19 cellular contexts compared by ENCODE assay signal in the genomic region with DNA sequence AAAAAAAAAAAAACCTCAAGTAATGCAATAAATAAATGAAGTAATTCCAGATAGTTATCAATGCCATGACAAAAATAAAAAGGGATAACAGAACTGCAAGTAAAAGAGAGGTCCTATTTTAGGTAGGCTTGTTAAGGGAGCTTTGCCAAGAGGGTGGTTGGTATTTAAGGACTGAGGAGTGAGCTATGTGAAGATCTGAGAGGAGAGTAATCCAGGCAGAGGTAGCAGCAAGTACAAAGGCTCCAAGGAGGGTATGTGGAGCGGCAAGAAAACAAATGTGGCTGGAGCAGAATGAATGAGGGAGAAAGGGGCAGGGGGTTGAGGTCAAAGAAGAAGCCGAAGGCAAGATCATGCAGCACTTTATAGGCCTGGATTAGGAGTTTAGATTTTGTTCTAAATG. TPM values are rescaled to one million over a fixed set of nuclear protein-coding genes. Genes with fewer than 3 reads are reported as not detected.
DNase-seq lines count a peak whose midpoint lies in the region; ATAC-seq and TF ChIP-seq lines count a peak whose summit lies in the region.
"Had no signal": no experiment of that assay in that cellular context is flagged by ENCODE, and none has a peak within 500 bp of the region (broad histone marks: within the 10 kb centered on the region; RNA-seq: fewer than 3 reads in every experiment).

No MANE protein-coding gene starts in this region.

- H3K23ac ChIP-seq in H9 (ENCODE audit: insufficient read length, low read depth, low read length) = no peak overlapping the region
- no peak overlapping the region for H3K23ac ChIP-seq in neuronal stem cell (ENCODE audit: low read depth, low read length, poor library complexity)

- H3K36me3 Mint-ChIP-seq in H9 (ENCODE audit: insufficient read depth in 1 of 3, low read depth in 3 of 3) (peaks cover 0 to 2% (median under 1%) of the 10 kb centered on the region in 3 experiments; a peak in 2 of 7 replicates), endothelial cell (ENCODE audit: low read depth, unreplicated experiment) (no peaks in the 10 kb centered on the region)
- H3K36me3 Mint-ChIP-seq: CD14-positive monocyte had no signal

- ATAC-seq in GM18502 (IDR thresholded peaks at IDR 0.05; ENCODE audit: poor library complexity, unreplicated experiment) (no peak), GM19023 (IDR thresholded peaks at IDR 0.05; ENCODE audit: unreplicated experiment) (no peak)
- ATAC-seq: A549 had no signal

- no CpG with 5 or more reads among the region's 2 CpGs for WGBS in H9 (ENCODE audit: extremely low coverage, insufficient read length, low lambda C conversion rate)
- no CpG with 5 or more reads among the region's 2 CpGs for WGBS in neuronal stem cell (ENCODE audit: extremely low coverage in 2 of 2, insufficient read length in 2 of 2, insufficient replicate concordance in 1 of 2), 2 donors

- H3K18ac ChIP-seq in H9 (ENCODE audit: insufficient read length, low read depth, low read length) (no peak overlapping the region), neuronal stem cell (ENCODE audit: low read length) (no peak overlapping the region)

- H3K4me1 ChIP-seq in H9 (ENCODE audit: insufficient read depth, low read length) (no peaks in the 10 kb centered on the region; the same call in 1 of the 2 replicates), neuronal stem cell (ENCODE audit: control insufficient read depth in 2 of 2, insufficient read depth in 1 of 2, low read depth in 1 of 2, low read length in 2 of 2) (peaks cover 8 to 9% of the 10 kb centered on the region in 2 donors)

- no peaks in the 10 kb centered on the region for H3K36me3 ChIP-seq in neuronal stem cell (replicated peaks in 1 of 2; ENCODE audit: control insufficient read depth in 2 of 2, insufficient read depth in 2 of 2, low read length in 2 of 2)

- no peaks in the 10 kb centered on the region for H3K27me3 Mint-ChIP-seq in H9 (ENCODE audit: low read depth)
- peaks cover 3% of the 10 kb centered on the region for H3K27me3 Mint-ChIP-seq in endothelial cell (ENCODE audit: unreplicated experiment)

- no peak overlapping the region for H3K4ac ChIP-seq in H9 (ENCODE audit: low read depth, low read length)
- H3K4ac ChIP-seq in neuronal stem cell (ENCODE audit: low read length) = no peak overlapping the region

- H3T11ph ChIP-seq in H9 (ENCODE audit: low read length) = no peak overlapping the region

- no peak overlapping the region for H3K14ac ChIP-seq in H9 (ENCODE audit: insufficient read depth, low read length)
- no peak overlapping the region for H3K14ac ChIP-seq in neuronal stem cell (ENCODE audit: low read length)

- peak overlapping the region; percentile 90 for H2BK5ac ChIP-seq in H9 (ENCODE audit: insufficient read length, low read length)
- H2BK5ac ChIP-seq in neuronal stem cell (ENCODE audit: low read length) = no peak overlapping the region

- H2BK120ac ChIP-seq in H9 (ENCODE audit: low read depth, low read length, poor library complexity, severe bottlenecking) (no peak overlapping the region), neuronal stem cell (ENCODE audit: low read depth, low read length) (no peak overlapping the region)

- peak overlapping the region; percentile 32 for H2AFZ ChIP-seq in H9 (ENCODE audit: low read length)
- H2AFZ ChIP-seq in neuronal stem cell (ENCODE audit: low read length) = no peak overlapping the region
- H2AFZ ChIP-seq: GM23248 had no signal

- no peaks in the 10 kb centered on the region for H4K20me1 ChIP-seq in H9 (ENCODE audit: control insufficient read depth, insufficient read depth, insufficient read length)

- H3K9ac ChIP-seq in H9 (ENCODE audit: extremely low read depth, insufficient read length, low read length) (no peak overlapping the region), neuronal stem cell (ENCODE audit: low read depth, low read length, poor library complexity) (no peak overlapping the region)
- H3K9ac ChIP-seq: GM23248 had no signal

- no peaks in the 10 kb centered on the region for H3K27me3 ChIP-seq in H9 (ENCODE audit: insufficient read depth, low read length)
- no peaks in the 10 kb centered on the region for H3K27me3 ChIP-seq in neuronal stem cell (ENCODE audit: control insufficient read depth in 3 of 3, insufficient read depth in 3 of 3, low read depth in 1 of 3, low read length in 3 of 3)

- no peak overlapping the region for H3K4me3 ChIP-seq in neuronal stem cell (ENCODE audit: low read length in 2 of 2)
- H3K4me3 ChIP-seq: A549, GM23248 had no signal

- H4K91ac ChIP-seq in H9 (ENCODE audit: insufficient read length, low read depth, low read length) = no peak overlapping the region
- H4K91ac ChIP-seq in neuronal stem cell (ENCODE audit: low read depth, low read length, poor library complexity) = no peak overlapping the region

- H3K27ac ChIP-seq in H9 (ENCODE audit: insufficient read length, low read depth, low read length) (no peak overlapping the region), neuronal stem cell (replicated peaks; ENCODE audit: low read length) (no peak overlapping the region)
- H3K27ac ChIP-seq: A549, GM23248 had no signal

- H2AK5ac ChIP-seq in H9 (ENCODE audit: insufficient read length, low read length) (no peak overlapping the region), neuronal stem cell (ENCODE audit: low read depth, low read length) (no peak overlapping the region)

- no peak overlapping the region for H2BK20ac ChIP-seq in H9 (ENCODE audit: low read depth, low read length, poor library complexity, severe bottlenecking)

- H3K56ac ChIP-seq in H9 (ENCODE audit: insufficient read length, low read depth, low read length) = no peak overlapping the region

- H3K27ac Mint-ChIP-seq in H9 (peak overlapping the region in 1 of 3 experiments; percentile 55; a peak in 2 of 7 replicates), endothelial cell (ENCODE audit: unreplicated experiment) (peak overlapping the region; percentile 20)
- H3K27ac Mint-ChIP-seq: B cell, CD14-positive monocyte had no signal

- H3K79me2 ChIP-seq in H9 (ENCODE audit: insufficient read depth, low read length) = no peaks in the 10 kb centered on the region

- H3K9me3 Mint-ChIP-seq in H9 = peaks cover 0 to 4% of the 10 kb centered on the region in 2 experiments; a peak in 2 of 5 replicates
- no peaks in the 10 kb centered on the region for H3K9me3 Mint-ChIP-seq in endothelial cell (ENCODE audit: unreplicated experiment)

- no peak overlapping the region for H4K5ac ChIP-seq in H9 (ENCODE audit: insufficient read length, low read depth, low read length)

- H3K4me1 Mint-ChIP-seq in H9 (peaks cover 15 to 21% of the 10 kb centered on the region in 2 experiments), endothelial cell (ENCODE audit: unreplicated experiment) (peaks cover 6% of the 10 kb centered on the region)
- H3K4me1 Mint-ChIP-seq: B cell, CD14-positive monocyte had no signal

- H3K79me1 ChIP-seq in H9 (ENCODE audit: insufficient read depth, low read depth, low read length, poor library complexity, severe bottlenecking) (no peaks in the 10 kb centered on the region), neuronal stem cell (ENCODE audit: low read depth, low read length) (no peaks in the 10 kb centered on the region)

- no peak for TF ChIP-seq CTCF in H9 (conservative IDR thresholded peaks at IDR 0.05)
- TF ChIP-seq CTCF in endothelial cell (IDR thresholded peaks at IDR 0.05; ENCODE audit: unreplicated experiment) = no peak

- no peaks in the 10 kb centered on the region for H3K23me2 ChIP-seq in H9 (ENCODE audit: insufficient read length, low read depth, low read length, poor library complexity, severe bottlenecking)

- no peak overlapping the region for H2BK15ac ChIP-seq in H9 (ENCODE audit: low read depth, low read length)
- H2BK15ac ChIP-seq in neuronal stem cell (ENCODE audit: low read length) = no peak overlapping the region

- DNase-seq in ELF-1 (ENCODE audit: low read depth, low spot score) (peak; percentile 39), H9 (no peak), endothelial cell (ENCODE audit: low spot score) (no peak), neuronal stem cell (ENCODE audit: low spot score) (peak; percentile 11), GM19240 (ENCODE audit: insufficient read length, low spot score) (no peak)
- DNase-seq: GDM1, IMR-90, NCI-H1105 treated with DMSO at 0.1 percent for 48 hours, NCI-H1694, NCI-H2081 treated with DMSO at 0.1 percent for 48 hours, NCI-H446, NCI-H526 treated with DMSO at 0.1 percent for 48 hours, SHP77 had no signal

- H2BK12ac ChIP-seq in H9 (ENCODE audit: insufficient read length, low read depth, low read length) = no peak overlapping the region
- no peak overlapping the region for H2BK12ac ChIP-seq in neuronal stem cell (ENCODE audit: low read length)

- H3K4me2 ChIP-seq in H9 (ENCODE audit: insufficient read depth, insufficient read length, low read length) (no peak overlapping the region), neuronal stem cell (ENCODE audit: insufficient read depth, low read length, poor library complexity, severe bottlenecking) (no peak overlapping the region)
- H3K4me2 ChIP-seq: A549 had no signal

- H4K8ac ChIP-seq in H9 (replicated peaks; ENCODE audit: insufficient read length, low read depth, low read length) (no peak overlapping the region), neuronal stem cell (ENCODE audit: low read depth, low read length) (no peak overlapping the region)

- H3K9me3 ChIP-seq in H9 (ENCODE audit: control insufficient read depth, low read depth, low read length) (no peaks in the 10 kb centered on the region), neuronal stem cell (replicated peaks in 1 of 2; ENCODE audit: control insufficient read depth in 2 of 2, insufficient read depth in 1 of 2, low read depth in 1 of 2, low read length in 2 of 2) (no peaks in the 10 kb centered on the region)
- H3K9me3 ChIP-seq: A549 had no signal

- H3K4me3 Mint-ChIP-seq in H9 = no peak overlapping the region
- no peak overlapping the region for H3K4me3 Mint-ChIP-seq in endothelial cell (ENCODE audit: unreplicated experiment)
- H3K4me3 Mint-ChIP-seq: B cell, CD14-positive monocyte had no signal

RNA-seq across cellular contexts. Expression of a gene that starts 59.9 kb away (rescaled TPM):
- total RNA-seq in H9 (2021) (30.1 and 30.8 TPM in 2 replicates), endothelial cell (ENCODE audit: unreplicated experiment) (41.4 TPM)
- 10.3 TPM for polyA plus RNA-seq in neuronal stem cell (2013, experiment 1 of 2)
- 10.3 TPM for polyA plus RNA-seq in neuronal stem cell (2013, experiment 2 of 2)

Comparison
In these comparisons a context has a peak if more than half of its experiments do, and no peak if none do; other contexts are left out.
1. DNase-seq: peak in ELF-1 (single experiment) and neuronal stem cell (single experiment); none in H9 (single experiment), endothelial cell (single experiment) and GM19240 (single experiment).